1 cellular context compared by ENCODE assay signal in genomic region chr5:71552026-71552749, GRCh38.
TF ChIP-seq lines count a peak whose summit lies in the region.

No MANE protein-coding gene starts in this region.

TF ChIP-seq in K562, 482 proteins besides CTCF, POLR2A, EP300 and RAD21:
- TF ChIP-seq, protein P1, sequence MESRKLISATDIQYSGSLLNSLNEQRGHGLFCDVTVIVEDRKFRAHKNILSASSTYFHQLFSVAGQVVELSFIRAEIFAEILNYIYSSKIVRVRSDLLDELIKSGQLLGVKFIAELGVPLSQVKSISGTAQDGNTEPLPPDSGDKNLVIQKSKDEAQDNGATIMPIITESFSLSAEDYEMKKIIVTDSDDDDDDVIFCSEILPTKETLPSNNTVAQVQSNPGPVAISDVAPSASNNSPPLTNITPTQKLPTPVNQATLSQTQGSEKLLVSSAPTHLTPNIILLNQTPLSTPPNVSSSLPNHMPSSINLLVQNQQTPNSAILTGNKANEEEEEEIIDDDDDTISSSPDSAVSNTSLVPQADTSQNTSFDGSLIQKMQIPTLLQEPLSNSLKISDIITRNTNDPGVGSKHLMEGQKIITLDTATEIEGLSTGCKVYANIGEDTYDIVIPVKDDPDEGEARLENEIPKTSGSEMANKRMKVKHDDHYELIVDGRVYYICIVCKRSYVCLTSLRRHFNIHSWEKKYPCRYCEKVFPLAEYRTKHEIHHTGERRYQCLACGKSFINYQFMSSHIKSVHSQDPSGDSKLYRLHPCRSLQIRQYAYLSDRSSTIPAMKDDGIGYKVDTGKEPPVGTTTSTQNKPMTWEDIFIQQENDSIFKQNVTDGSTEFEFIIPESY (CRISPR knock-in tag; IDR thresholded peaks at IDR 0.05) = peak; percentile 53; the same call in 1 of the 2 replicates
- 0 out of 2 replicates have a peak, but pooled peaks have one; percentile 18 for TF ChIP-seq SUPT5H (IDR thresholded peaks at IDR 0.05)
